Comparison of ENCODE assay signal across 12 cellular contexts in the genomic region with DNA sequence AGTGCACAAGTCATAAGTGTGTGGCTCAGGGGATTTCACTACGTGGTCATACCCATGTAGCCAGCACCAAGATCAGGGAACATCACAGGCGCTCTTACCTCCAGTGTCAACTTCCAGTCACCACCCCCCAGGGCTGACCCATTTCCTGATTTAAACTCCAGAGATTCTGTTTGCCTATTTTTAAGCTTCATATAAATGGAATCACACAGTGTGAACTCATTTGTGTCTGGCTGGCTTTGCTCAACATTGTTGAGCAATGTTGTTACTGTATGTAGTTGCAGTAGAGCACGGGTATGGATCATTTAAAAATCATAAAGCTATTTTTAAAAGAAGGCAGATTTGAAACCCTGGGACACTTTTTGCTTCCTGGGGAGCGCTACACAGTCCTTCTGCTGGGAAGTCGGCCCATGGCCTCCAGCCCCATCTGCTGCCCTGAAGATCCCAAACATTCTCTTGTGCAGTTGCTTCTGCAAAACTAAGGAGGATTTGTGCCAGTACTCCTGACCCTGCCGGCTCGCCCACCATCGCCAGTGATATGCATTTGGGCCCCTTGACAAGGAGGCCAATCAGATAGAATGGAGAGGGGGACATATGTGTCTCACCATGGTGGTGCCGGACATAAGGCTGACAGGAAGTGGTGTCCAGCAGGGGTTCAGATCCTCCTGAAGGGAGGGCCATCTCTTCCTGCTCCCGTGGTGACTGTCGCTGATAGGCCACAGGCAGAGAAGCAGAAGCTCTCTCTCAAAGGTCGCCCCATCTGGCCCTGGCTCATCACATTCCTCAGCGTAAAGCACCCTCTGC. TPM values are rescaled to one million over a fixed set of nuclear protein-coding genes. Genes with fewer than 3 reads are reported as not detected.
DNase-seq lines count a peak whose midpoint lies in the region; ATAC-seq and TF ChIP-seq lines count a peak whose summit lies in the region.
"Had no signal": no experiment of that assay in that cellular context is flagged by ENCODE, and none has a peak within 500 bp of the region (broad histone marks: within the 10 kb centered on the region; RNA-seq: fewer than 3 reads in every experiment).

No MANE protein-coding gene starts in this region.

- peaks cover 0 to 6% (median 2%) of the 10 kb centered on the region in 7 donors for H3K9me3 Mint-ChIP-seq in CD14-positive monocyte

- intact Hi-C loops in CD14-positive monocyte (cut with micrococcal nuclease) = loop anchor here in 1 of 2 donors (5.0 kb wide), 1 partner anchor 37 kb away; the partner anchor contains the start of gene MACROH2A1

- TF ChIP-seq CTCF in CD14-positive monocyte (IDR thresholded peaks at IDR 0.05) = no peak
- no peak for TF ChIP-seq CTCF in epithelial cell of esophagus (IDR thresholded peaks at IDR 0.05; ENCODE audit: insufficient read depth, low read depth, low read length, missing control alignments)
- no peak for TF ChIP-seq CTCF in MM.1S (IDR thresholded peaks at IDR 0.05; ENCODE audit: low read length)

- no peaks in the 10 kb centered on the region for H3K27me3 ChIP-seq in MM.1S (replicated peaks; ENCODE audit: insufficient read depth, low read length)

- H3K4me3 Mint-ChIP-seq in CD14-positive monocyte = peak overlapping the region; percentile 49 to 82
- H3K4me3 Mint-ChIP-seq: CD4-positive, CD25-positive, alpha-beta regulatory T cell; naive B cell; T-helper 1 cell treated with Interleukin-12 subunit alpha and Interleukin-12 subunit beta and Interleukin-4 antibody, amounts not matched to agents 30 μg/mL and 1 μg/mL, for 36 hours had no signal

- H3K36me3 ChIP-seq in mesodermal cell (ENCODE audit: control insufficient read depth, insufficient read depth, low read length) (no peaks in the 10 kb centered on the region), MM.1S (replicated peaks; ENCODE audit: insufficient read depth, low read length) (no peaks in the 10 kb centered on the region)

- H2AFZ ChIP-seq in MM.1S (ENCODE audit: low read length) = no peak overlapping the region

- no peaks in the 10 kb centered on the region for H3F3A ChIP-seq in MM.1S (ENCODE audit: insufficient read depth, low read length)

- peaks cover 5% of the 10 kb centered on the region for H3K9me3 ChIP-seq in mesodermal cell (ENCODE audit: control insufficient read depth, low read length)
- no peaks in the 10 kb centered on the region for H3K9me3 ChIP-seq in MM.1S (replicated peaks; ENCODE audit: insufficient read depth, low read length)

- no peak overlapping the region for H3K4me2 ChIP-seq in MM.1S (ENCODE audit: low read depth, low read length)

- peaks cover 2 to 3% of the 10 kb centered on the region in 2 donors for H3K36me3 Mint-ChIP-seq in CD14-positive monocyte

- H3K27me3 Mint-ChIP-seq in CD14-positive monocyte (ENCODE audit: low read depth in 3 of 3) = no peaks in the 10 kb centered on the region

- no peak overlapping the region for H3K4me3 ChIP-seq in epithelial cell of esophagus (ENCODE audit: low read length)
- no peak overlapping the region for H3K4me3 ChIP-seq in mesodermal cell (ENCODE audit: extremely low read depth, insufficient read depth, low read length, poor library complexity, severe bottlenecking)
- no peak overlapping the region for H3K4me3 ChIP-seq in MM.1S (ENCODE audit: low read length)

- peaks cover 91% of the 10 kb centered on the region for H3K4me1 Mint-ChIP-seq in CD14-positive monocyte
- H3K4me1 Mint-ChIP-seq: CD4-positive, CD25-positive, alpha-beta regulatory T cell had no signal

- H3K9ac ChIP-seq in MM.1S (ENCODE audit: low read length) = no peak overlapping the region

- peak overlapping the region; percentile 87 to 96 (median 91) for H3K27ac Mint-ChIP-seq in CD14-positive monocyte
- H3K27ac Mint-ChIP-seq: CD4-positive, CD25-positive, alpha-beta regulatory T cell; T-helper 1 cell treated with Interleukin-12 subunit alpha and Interleukin-12 subunit beta and Interleukin-4 antibody, amounts not matched to agents 30 μg/mL and 1 μg/mL, for 36 hours had no signal

- WGBS in mesodermal cell (ENCODE audit: insufficient coverage in 2 of 2), 2 experiments = 85 to 92% methylated on average over 12 of the region's 13 CpGs

- H3K79me2 ChIP-seq in MM.1S (ENCODE audit: low read length) = no peaks in the 10 kb centered on the region

- DNase-seq in CD14-positive monocyte (ENCODE audit: low spot score) = no peak
- DNase-seq in MV-4-11 (lab: John Stamatoyannopoulos, UW) = peak; percentile 90
- peak; percentile 11 for DNase-seq in epithelial cell of esophagus (ENCODE audit: low read depth)
- DNase-seq in AG08395 (ENCODE audit: low spot score) = no peak
- DNase-seq in NCI-H2081 (lab: John Stamatoyannopoulos, UW) = no peak
- DNase-seq in MM.1S = no peak
- DNase-seq: activated T-cell treated with anti-CD3 and anti-CD28 coated beads, Interleukin-2, amount 50 U/mL, for 48 hours; CD4-positive, CD25-positive, alpha-beta regulatory T cell; naive B cell had no signal

- peak overlapping the region; percentile 29 for H3K27ac ChIP-seq in mesodermal cell (ENCODE audit: low read depth, low read length, severe bottlenecking)
- no peak overlapping the region for H3K27ac ChIP-seq in MM.1S (ENCODE audit: low read length)

- no peaks in the 10 kb centered on the region for H3K9me2 ChIP-seq in MM.1S (replicated peaks; ENCODE audit: insufficient read depth, low read length)

- H3K4me1 ChIP-seq in mesodermal cell (ENCODE audit: control insufficient read depth, insufficient read depth, low read length, poor library complexity, severe bottlenecking) (peaks cover 31% of the 10 kb centered on the region), MM.1S (ENCODE audit: low read length) (no peaks in the 10 kb centered on the region)

- no peaks in the 10 kb centered on the region for H4K20me1 ChIP-seq in MM.1S (ENCODE audit: insufficient read depth, low read length)

- ATAC-seq in HG03571 (IDR thresholded peaks at IDR 0.05; ENCODE audit: unreplicated experiment) = no peak

RNA-seq across cellular contexts. Expression of gene DCANP1, which starts 13.3 kb away (rescaled TPM):
- polyA plus RNA-seq in CD14-positive monocyte = under 1 TPM; 0.14 to 0.15 TPM
- polyA plus RNA-seq in mesodermal cell (2013, experiment 1 of 2) = not detected
- polyA plus RNA-seq in mesodermal cell (2013, experiment 2 of 2) = not detected
- polyA plus RNA-seq: CD4-positive, CD25-positive, alpha-beta regulatory T cell had no signal

RNA-seq across cellular contexts. Expression of gene TIFAB, which starts 18.3 kb away (rescaled TPM):
- under 1 TPM; 0.29 to 0.50 TPM for polyA plus RNA-seq in CD14-positive monocyte
- polyA plus RNA-seq in mesodermal cell (2013, experiment 1 of 2) = not detected
- not detected for polyA plus RNA-seq in mesodermal cell (2013, experiment 2 of 2)
- polyA plus RNA-seq: CD4-positive, CD25-positive, alpha-beta regulatory T cell had no signal

RNA-seq across cellular contexts. Expression of gene MACROH2A1, which starts 34.8 kb away (rescaled TPM):
- polyA plus RNA-seq in CD14-positive monocyte = 100 to 1,000 TPM; 352 to 443 TPM
- polyA plus RNA-seq in mesodermal cell (2013, experiment 1 of 2) = 245 TPM
- polyA plus RNA-seq in mesodermal cell (2013, experiment 2 of 2) = 215 TPM

Comparison
In these comparisons a context has a peak if more than half of its experiments do, and no peak if none do; other contexts are left out.
1. DNase-seq: peak in MV-4-11 (single experiment) and epithelial cell of esophagus (single experiment); none in CD14-positive monocyte (single experiment), AG08395 (single experiment), NCI-H2081 (0 of 2) and MM.1S (single experiment).